ENCODE assay signal across 15 cellular contexts in the genomic region with DNA sequence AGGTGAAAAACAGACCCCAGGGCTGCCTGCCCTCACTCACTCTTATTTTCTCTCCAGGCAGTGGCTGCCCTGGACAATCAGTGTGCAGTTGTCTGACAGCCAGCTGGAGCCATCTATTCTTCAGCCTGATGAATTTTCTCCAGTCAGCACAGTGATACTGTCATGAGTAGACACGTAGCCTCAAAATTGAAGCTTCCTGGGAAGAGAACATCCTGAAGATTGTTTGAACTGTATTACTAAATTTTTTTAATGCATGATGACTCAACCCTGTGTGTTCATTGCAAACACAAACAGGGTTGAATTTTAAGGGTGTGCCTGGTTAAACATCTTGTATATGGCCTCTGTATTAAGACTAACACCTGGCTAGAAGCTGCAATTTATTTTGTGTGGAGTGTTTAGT. TPM values are rescaled to one million over a fixed set of nuclear protein-coding genes. Genes with fewer than 3 reads are reported as not detected.
DNase-seq lines count a peak whose midpoint lies in the region; ATAC-seq, FAIRE-seq and TF ChIP-seq lines count a peak whose summit lies in the region.
"Had no signal": no experiment of that assay in that cellular context is flagged by ENCODE, and none has a peak within 500 bp of the region (broad histone marks: within the 10 kb centered on the region; RNA-seq: fewer than 3 reads in every experiment).

No MANE protein-coding gene starts in this region.

- no peaks in the 10 kb centered on the region for H4K20me1 ChIP-seq in neural progenitor cell (ENCODE audit: low read depth)

- H3K9me3 Mint-ChIP-seq in activated CD4-positive, alpha-beta T cell treated with anti-CD3 and anti-CD28 coated beads, Interleukin-2, amount 10 ng/mL, durations not matched to agents 7 days and 5 days, result no peaks in the 10 kb centered on the region
- H3K9me3 Mint-ChIP-seq in neural progenitor cell, result no peaks in the 10 kb centered on the region
- H3K9me3 Mint-ChIP-seq: T-helper 1 cell treated with Interleukin-12 subunit alpha and Interleukin-12 subunit beta and Interleukin-4 antibody, amounts not matched to agents 30 μg/mL and 1 μg/mL, for 36 hours had no signal

- peak overlapping the region; percentile 52 for H3K27ac ChIP-seq in epithelial cell of prostate
- peak overlapping the region in 1 of 2 donors; percentile 7 for H3K27ac ChIP-seq in small intestine (ENCODE audit: low read depth in 1 of 2, low read length in 1 of 2)
- no peak overlapping the region for H3K27ac ChIP-seq in neural progenitor cell
- H3K27ac ChIP-seq: body of pancreas, gastroesophageal sphincter had no signal

- H3K9ac ChIP-seq in neural progenitor cell, result no peak overlapping the region

- no peaks in the 10 kb centered on the region for H3K79me2 ChIP-seq in neural progenitor cell (ENCODE audit: low read depth)

- no peak for ATAC-seq in GM21825 (IDR thresholded peaks at IDR 0.05; ENCODE audit: unreplicated experiment)
- ATAC-seq: activated CD8-positive, alpha-beta memory T cell treated with anti-CD3 and anti-CD28 coated beads, Interleukin-2, amount 10 ng/mL, durations not matched to agents 7 days and 5 days; gastroesophageal sphincter had no signal

- H3K36me3 Mint-ChIP-seq in activated CD4-positive, alpha-beta T cell treated with anti-CD3 and anti-CD28 coated beads, Interleukin-2, amount 10 ng/mL, durations not matched to agents 7 days and 5 days (ENCODE audit: low read depth), result no peaks in the 10 kb centered on the region
- no peaks in the 10 kb centered on the region for H3K36me3 Mint-ChIP-seq in neural progenitor cell
- H3K36me3 Mint-ChIP-seq: activated CD8-positive, alpha-beta memory T cell treated with anti-CD3 and anti-CD28 coated beads, Interleukin-2, amount 10 ng/mL, durations not matched to agents 7 days and 5 days had no signal

- CTCF ChIA-PET in activated CD4-positive, alpha-beta T cell treated with anti-CD3 and anti-CD28 coated beads, Interleukin-2, amount 10 ng/mL, durations not matched to agents 7 days and 5 days (lab: Charles Lee), result no interaction called here

- H3K9me3 ChIP-seq in small intestine (ENCODE audit: control insufficient read depth, low read depth) (no peaks in the 10 kb centered on the region), neural progenitor cell (ENCODE audit: low read depth) (no peaks in the 10 kb centered on the region)
- H3K9me3 ChIP-seq: body of pancreas, gastroesophageal sphincter had no signal

- H3K4me1 ChIP-seq in small intestine (ENCODE audit: control insufficient read depth in 2 of 2, insufficient read depth in 1 of 2, low read depth in 1 of 2, low read length in 1 of 2) (peaks cover 0 to 3% of the 10 kb centered on the region in 2 donors), neural progenitor cell (no peaks in the 10 kb centered on the region)
- H3K4me1 ChIP-seq: body of pancreas, gastroesophageal sphincter had no signal

- POLR2A ChIA-PET in activated CD4-positive, alpha-beta T cell treated with anti-CD3 and anti-CD28 coated beads, Interleukin-2, amount 10 ng/mL, durations not matched to agents 7 days and 5 days (lab: Charles Lee), result no interaction called here

- 21 to 54% (median 31%) methylated on average over 1 of the region's 1 CpG for WGBS in small intestine, 3 donors

- H3K4me2 ChIP-seq in neural progenitor cell, result no peak overlapping the region

- DNase-seq in NCI-H2029 (lab: John Stamatoyannopoulos, UW) (peak; percentile 53), NCI-H2029 treated with DMSO at 0.1 percent for 48 hours (lab: John Stamatoyannopoulos, UW) (no peak), NCI-H345 treated with DMSO at 0.1 percent for 48 hours (lab: John Stamatoyannopoulos, UW; ENCODE audit: unreplicated experiment) (peak; percentile 66), epithelial cell of prostate (ENCODE audit: low read depth, low spot score) (peak; percentile 79), small intestine (peak; percentile 53), neural progenitor cell (ENCODE audit: low spot score) (no peak)
- no peak for DNase-seq in activated CD4-positive, alpha-beta T cell treated with anti-CD3 and anti-CD28 coated beads, Interleukin-2, amount 10 ng/mL, durations not matched to agents 7 days and 5 days
- DNase-seq: 8988T; activated CD8-positive, alpha-beta memory T cell treated with anti-CD3 and anti-CD28 coated beads, Interleukin-2, amount 10 ng/mL, durations not matched to agents 7 days and 5 days; body of pancreas; NCI-H2171 treated with DMSO at 0.1 percent for 48 hours; retina had no signal

- TF ChIP-seq CTCF in neural progenitor cell (IDR thresholded peaks at IDR 0.05), result no peak

- no peak overlapping the region for H3K4me3 Mint-ChIP-seq in activated CD4-positive, alpha-beta T cell treated with anti-CD3 and anti-CD28 coated beads, Interleukin-2, amount 10 ng/mL, durations not matched to agents 7 days and 5 days
- H3K4me3 Mint-ChIP-seq in neural progenitor cell, result no peak overlapping the region
- H3K4me3 Mint-ChIP-seq: activated CD8-positive, alpha-beta memory T cell treated with anti-CD3 and anti-CD28 coated beads, Interleukin-2, amount 10 ng/mL, durations not matched to agents 7 days and 5 days; T-helper 1 cell treated with Interleukin-12 subunit alpha and Interleukin-12 subunit beta and Interleukin-4 antibody, amounts not matched to agents 30 μg/mL and 1 μg/mL, for 36 hours had no signal

- H3K4me3 ChIP-seq in small intestine (ENCODE audit: low read depth in 1 of 2, low read length in 2 of 2), result no peak overlapping the region
- no peak overlapping the region for H3K4me3 ChIP-seq in neural progenitor cell
- H3K4me3 ChIP-seq: body of pancreas, gastroesophageal sphincter had no signal

- no peaks in the 10 kb centered on the region for H3K4me1 Mint-ChIP-seq in activated CD4-positive, alpha-beta T cell treated with anti-CD3 and anti-CD28 coated beads, Interleukin-2, amount 10 ng/mL, durations not matched to agents 7 days and 5 days
- H3K4me1 Mint-ChIP-seq in neural progenitor cell, result no peaks in the 10 kb centered on the region
- H3K4me1 Mint-ChIP-seq: activated CD8-positive, alpha-beta memory T cell treated with anti-CD3 and anti-CD28 coated beads, Interleukin-2, amount 10 ng/mL, durations not matched to agents 7 days and 5 days had no signal

- FAIRE-seq in small intestine (lab: Jason Lieb, UNC), result no peak

- H3K27me3 Mint-ChIP-seq in activated CD4-positive, alpha-beta T cell treated with anti-CD3 and anti-CD28 coated beads, Interleukin-2, amount 10 ng/mL, durations not matched to agents 7 days and 5 days, result peaks cover 1% of the 10 kb centered on the region
- peaks cover 3% of the 10 kb centered on the region for H3K27me3 Mint-ChIP-seq in neural progenitor cell (ENCODE audit: insufficient read depth, low read depth)

- H2AFZ ChIP-seq in neural progenitor cell (replicated peaks), result no peak overlapping the region

- H3K27ac Mint-ChIP-seq in activated CD4-positive, alpha-beta T cell treated with anti-CD3 and anti-CD28 coated beads, Interleukin-2, amount 10 ng/mL, durations not matched to agents 7 days and 5 days, result no peak overlapping the region
- H3K27ac Mint-ChIP-seq in neural progenitor cell, result no peak overlapping the region
- H3K27ac Mint-ChIP-seq: activated CD8-positive, alpha-beta memory T cell treated with anti-CD3 and anti-CD28 coated beads, Interleukin-2, amount 10 ng/mL, durations not matched to agents 7 days and 5 days; T-helper 1 cell treated with Interleukin-12 subunit alpha and Interleukin-12 subunit beta and Interleukin-4 antibody, amounts not matched to agents 30 μg/mL and 1 μg/mL, for 36 hours had no signal

- no peaks in the 10 kb centered on the region for H3K36me3 ChIP-seq in small intestine (ENCODE audit: control insufficient read depth in 2 of 2, insufficient read depth in 2 of 2, low read length in 2 of 2)
- H3K36me3 ChIP-seq in neural progenitor cell, result no peaks in the 10 kb centered on the region
- H3K36me3 ChIP-seq: gastroesophageal sphincter had no signal

- H3F3A ChIP-seq in neural progenitor cell (ENCODE audit: low read depth), result no peaks in the 10 kb centered on the region

- no peaks in the 10 kb centered on the region for H3K27me3 ChIP-seq in small intestine (ENCODE audit: control insufficient read depth in 2 of 2, insufficient read depth in 2 of 2, low read length in 2 of 2)
- H3K27me3 ChIP-seq in neural progenitor cell, result no peaks in the 10 kb centered on the region
- H3K27me3 ChIP-seq: body of pancreas, gastroesophageal sphincter had no signal

RNA-seq across cellular contexts. Expression of a gene that starts 49.8 kb away (rescaled TPM):
- 10 to 100 TPM; 10.8 to 25.0 (median 11.1) TPM for polyA plus RNA-seq in small intestine
- total RNA-seq in activated CD4-positive, alpha-beta T cell treated with anti-CD3 and anti-CD28 coated beads, Interleukin-2, amount 10 ng/mL, durations not matched to agents 7 days and 5 days, result 10 to 100 TPM; 17.6 to 17.7 TPM
- 12.0 and 12.6 TPM in 2 replicates for total RNA-seq in neural progenitor cell (ENCODE audit: low replicate concordance)

Comparison
In these comparisons a context has a peak if more than half of its experiments do, and no peak if none do; other contexts are left out.
1. DNase-seq: peak in NCI-H2029 (single experiment), NCI-H345 treated with DMSO at 0.1 percent for 48 hours (single experiment), epithelial cell of prostate (single experiment) and small intestine (single experiment); none in NCI-H2029 treated with DMSO at 0.1 percent for 48 hours (single experiment), activated CD4-positive, alpha-beta T cell treated with anti-CD3 and anti-CD28 coated beads, Interleukin-2, amount 10 ng/mL, durations not matched to agents 7 days and 5 days (single experiment) and neural progenitor cell (single experiment).